7 cellular contexts compared by ENCODE assay signal in the genomic region with DNA sequence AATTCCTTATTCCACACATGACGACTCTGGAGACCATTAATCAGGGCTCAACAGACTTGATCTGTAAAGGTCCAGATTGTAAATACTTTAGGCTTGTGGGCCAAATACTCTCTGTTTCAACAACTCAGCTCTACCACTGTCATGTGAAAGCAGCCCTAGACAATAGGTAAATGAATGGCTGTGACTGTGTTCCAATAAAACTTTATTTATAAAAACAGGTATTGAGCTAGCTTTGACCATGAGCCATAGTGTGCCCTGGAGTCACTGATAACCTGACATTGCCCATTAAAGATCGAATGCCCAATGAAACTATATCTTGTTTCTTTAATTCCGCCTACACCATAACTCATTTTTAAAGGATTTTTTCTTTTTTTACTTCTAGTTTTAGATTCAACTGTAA.
"Had no signal": no experiment of that assay in that cellular context is flagged by ENCODE, and none has a peak within 500 bp of the region (broad histone marks: within the 10 kb centered on the region; RNA-seq: fewer than 3 reads in every experiment).

No MANE protein-coding gene starts in this region.

- H3K36me3 ChIP-seq: HAP-1 had no signal

- H3K4me1 ChIP-seq: HAP-1 had no signal

- H3K4me3 ChIP-seq: GM23248, HAP-1 had no signal

- DNase-seq: GM23248, GOT3, H7, KBM-7 had no signal

- FAIRE-seq: HTR-8/SVneo had no signal

- ATAC-seq: HCT116 had no signal

- H2AFZ ChIP-seq: GM23248 had no signal

- H3K9ac ChIP-seq: GM23248 had no signal

- H3K27ac ChIP-seq: GM23248 had no signal

- H3K9me3 ChIP-seq: HAP-1 had no signal
